Comparison of ENCODE assay signal across 22 cellular contexts in the genomic region with DNA sequence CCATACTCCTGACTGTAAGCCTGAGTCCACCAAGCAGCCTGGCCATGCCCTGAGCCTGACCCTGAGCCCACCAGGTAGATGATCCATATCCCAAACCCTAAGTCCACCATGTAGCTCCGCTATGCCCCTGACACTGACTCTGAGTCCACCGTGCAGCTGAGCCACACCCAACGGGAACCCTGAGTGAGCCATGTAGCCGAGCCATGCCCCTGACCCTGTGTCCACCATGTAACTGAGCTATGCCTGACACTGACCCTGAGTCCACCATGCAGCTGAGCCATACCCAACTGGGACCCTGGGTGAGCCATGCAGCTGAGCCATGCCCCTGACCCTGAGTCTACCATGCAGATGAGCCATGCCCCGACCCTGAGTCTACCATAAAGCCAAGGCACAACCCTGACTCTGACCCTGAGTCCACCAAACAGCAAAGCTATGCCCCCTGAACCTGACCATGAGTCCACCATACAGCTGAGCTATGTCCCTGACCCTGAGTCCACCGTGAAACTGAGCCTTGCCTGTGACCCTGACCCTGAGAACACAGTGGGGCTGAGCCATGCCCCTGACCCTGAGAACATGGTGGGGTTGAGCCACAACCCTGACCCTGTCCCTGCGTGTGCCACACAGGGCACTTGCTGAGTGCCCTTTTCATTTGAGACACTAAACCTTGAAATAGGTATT.
DNase-seq lines count a peak whose midpoint lies in the region; ATAC-seq and TF ChIP-seq lines count a peak whose summit lies in the region.
"Had no signal": no experiment of that assay in that cellular context is flagged by ENCODE, and none has a peak within 500 bp of the region (broad histone marks: within the 10 kb centered on the region; RNA-seq: fewer than 3 reads in every experiment).

No MANE protein-coding gene starts in this region.

- CTCF ChIA-PET in AG04450 (lab: Charles Lee) (interaction anchor here (4.1 kb wide), 1 partner anchor 16 kb away, joined by 12 read pairs; no protein-coding TSS in a partner anchor), Calu3 (lab: Charles Lee) (interaction anchor here (0.6 kb wide), 1 partner anchor 278 kb away, joined by 3 read pairs; no protein-coding TSS in a partner anchor)

- H3K27me3 Mint-ChIP-seq in Calu3 (ENCODE audit: unreplicated experiment) (no peaks in the 10 kb centered on the region), endodermal cell (ENCODE audit: insufficient read depth) (no peaks in the 10 kb centered on the region)

- intact Hi-C loops in Calu3 (cut with micrococcal nuclease; ENCODE audit: unreplicated experiment) (no loop called here), sciatic nerve (cut with DNase I) (no loop called here)

- H3K27me3 ChIP-seq in AG04450 (ENCODE audit: control insufficient read depth, insufficient read depth, low read length) (no peaks in the 10 kb centered on the region), endodermal cell (ENCODE audit: control insufficient read depth, insufficient read depth, low read length, poor library complexity, severe bottlenecking) (no peaks in the 10 kb centered on the region)
- H3K27me3 ChIP-seq: BLaER1, SJCRH30 had no signal

- no peak overlapping the region for H3K9ac ChIP-seq in endodermal cell (ENCODE audit: extremely low read depth, low read length, poor library complexity, severe bottlenecking)
- H3K9ac ChIP-seq: BLaER1, KMS-11 had no signal

- POLR2A ChIA-PET in AG04450 (lab: Yijun Ruan, JAX), result no interaction called here

- H3K4me3 ChIP-seq in AG04450 (ENCODE audit: low read depth, low read length) (no peak overlapping the region), endodermal cell (ENCODE audit: low read length) (no peak overlapping the region)
- H3K4me3 ChIP-seq: BLaER1, SJCRH30 had no signal

- peaks cover 40% of the 10 kb centered on the region for H3K36me3 ChIP-seq in endodermal cell (ENCODE audit: control insufficient read depth, insufficient read depth, low read length)

- TF ChIP-seq CTCF in AG04450 (IDR thresholded peaks at IDR 0.05; ENCODE audit: low read depth, low read length) (no peak), Calu3 (IDR thresholded peaks at IDR 0.05; ENCODE audit: unreplicated experiment) (no peak), endodermal cell (conservative IDR thresholded peaks at IDR 0.05) (no peak)

- H3K9me3 Mint-ChIP-seq in Calu3 (ENCODE audit: low read depth, unreplicated experiment), result peaks cover 5% of the 10 kb centered on the region
- no peaks in the 10 kb centered on the region for H3K9me3 Mint-ChIP-seq in endodermal cell

- BruUV-seq in Calu3 (replicated peaks; lab: Mats Ljungman, UMichigan), result no TSS peak

- H3K36me3 Mint-ChIP-seq in Calu3 (ENCODE audit: insufficient read depth, unreplicated experiment) (peaks cover 49% of the 10 kb centered on the region), endodermal cell (ENCODE audit: low read depth) (peaks cover 52% of the 10 kb centered on the region)
- H3K36me3 Mint-ChIP-seq: CD4-positive, alpha-beta memory T cell had no signal

- H3K27ac Mint-ChIP-seq in Calu3 (ENCODE audit: unreplicated experiment), result peak overlapping the region; percentile 57
- peak overlapping the region; percentile 30 for H3K27ac Mint-ChIP-seq in endodermal cell
- H3K27ac Mint-ChIP-seq: CD4-positive, alpha-beta memory T cell had no signal

- ATAC-seq in sciatic nerve, result no peak
- ATAC-seq in HG03097 (IDR thresholded peaks at IDR 0.05; ENCODE audit: low FRiP score, unreplicated experiment), result no peak
- no peak for ATAC-seq in GM21529 (IDR thresholded peaks at IDR 0.05; ENCODE audit: unreplicated experiment)
- ATAC-seq: Panc1 had no signal

- no peaks in the 10 kb centered on the region for H3K4me1 ChIP-seq in endodermal cell (ENCODE audit: control insufficient read depth, insufficient read depth, low read length)
- H3K4me1 ChIP-seq: SJCRH30 had no signal

- no peaks in the 10 kb centered on the region; the same call in 1 of the 2 replicates for H3K9me3 ChIP-seq in AG04450 (ENCODE audit: control insufficient read depth, insufficient read depth, low read length)
- no peaks in the 10 kb centered on the region for H3K9me3 ChIP-seq in endodermal cell (ENCODE audit: control insufficient read depth, low read length)
- H3K9me3 ChIP-seq: SJCRH30 had no signal

- 90 to 92% methylated on average over 4 to 7 of the region's 7 CpGs for WGBS in endodermal cell (ENCODE audit: insufficient coverage in 1 of 2, insufficient read length in 1 of 2), 2 experiments

- H3K4me3 Mint-ChIP-seq in Calu3 (ENCODE audit: low read depth, unreplicated experiment) (peak overlapping the region; percentile 42), endodermal cell (no peak overlapping the region)
- H3K4me3 Mint-ChIP-seq: CD4-positive, alpha-beta memory T cell had no signal

- H3K27ac ChIP-seq in AG04450 (ENCODE audit: low read depth, low read length) (peak overlapping the region; percentile 11), endodermal cell (ENCODE audit: low read depth, low read length) (no peak overlapping the region)
- H3K27ac ChIP-seq: BLaER1, KMS-11, SJCRH30 had no signal

- no peak for DNase-seq in AG04450 (ENCODE audit: low read depth, low spot score)
- no peak for DNase-seq in Calu3
- no peak for DNase-seq in endodermal cell
- peak; percentile 45 for DNase-seq in sciatic nerve (ENCODE audit: low spot score)
- DNase-seq in epidermal melanocyte (ENCODE audit: insufficient read length, low spot score), result no peak
- DNase-seq: CD4-positive, alpha-beta memory T cell; DMS153; GOT3; HCEC 1CT; MV-4-11; NCI-H1105 treated with DMSO at 0.1 percent for 48 hours; NCI-H2029 treated with DMSO at 0.1 percent for 48 hours; NCI-H226; NCI-H510A treated with DMSO at 0.1 percent for 48 hours; NCI-H748 treated with DMSO at 0.1 percent for 48 hours; NK-92 treated with Interleukin-12 subunit alpha and Interleukin-12 subunit beta, amount 100 ng/mL, for 24 hours; SJCRH30 had no signal

- peaks cover 22% of the 10 kb centered on the region for H3K4me1 Mint-ChIP-seq in Calu3 (ENCODE audit: low read depth, unreplicated experiment)
- peaks cover 4% of the 10 kb centered on the region for H3K4me1 Mint-ChIP-seq in endodermal cell
- H3K4me1 Mint-ChIP-seq: CD4-positive, alpha-beta memory T cell had no signal
